In the genomic region with DNA sequence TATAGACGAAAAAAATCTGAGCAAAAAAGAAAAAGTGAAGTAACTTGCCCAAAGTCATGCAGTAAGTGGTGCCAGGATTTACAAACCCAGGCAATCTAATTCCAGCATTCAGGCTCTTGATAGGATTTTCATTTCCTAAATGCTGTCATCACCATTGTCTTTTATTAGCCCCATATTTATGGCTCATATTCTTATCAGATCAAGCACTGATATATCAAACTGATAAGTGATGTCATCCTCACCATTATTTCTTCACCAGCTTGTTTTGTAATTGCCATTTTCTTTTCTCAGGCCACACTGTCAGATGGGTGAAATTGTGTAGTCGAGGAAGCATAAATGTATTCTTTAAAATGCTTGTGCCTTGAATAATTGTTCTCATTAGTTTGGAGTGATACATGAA, we compare ENCODE assay signal across 1 cellular context.
A peak's percentile ranks its signal among the peaks of the same experiment; 100 is the strongest.
TF ChIP-seq lines count a peak whose summit lies in the region.

No MANE protein-coding gene starts in this region.

TF ChIP-seq in K562, 482 proteins besides CTCF, POLR2A, EP300 and RAD21 (continued from another document and continues in another):
- 0 out of 2 replicates have a peak, but pooled peaks have one; percentile 23 for TF ChIP-seq DPF2 (IDR thresholded peaks at IDR 0.05)
- no peak for TF ChIP-seq SAP30 (IDR thresholded peaks at IDR 0.05; ENCODE audit: borderline replicate concordance, insufficient read depth, low read depth, low read length, poor library complexity, severe bottlenecking)
- TF ChIP-seq, protein P1, sequence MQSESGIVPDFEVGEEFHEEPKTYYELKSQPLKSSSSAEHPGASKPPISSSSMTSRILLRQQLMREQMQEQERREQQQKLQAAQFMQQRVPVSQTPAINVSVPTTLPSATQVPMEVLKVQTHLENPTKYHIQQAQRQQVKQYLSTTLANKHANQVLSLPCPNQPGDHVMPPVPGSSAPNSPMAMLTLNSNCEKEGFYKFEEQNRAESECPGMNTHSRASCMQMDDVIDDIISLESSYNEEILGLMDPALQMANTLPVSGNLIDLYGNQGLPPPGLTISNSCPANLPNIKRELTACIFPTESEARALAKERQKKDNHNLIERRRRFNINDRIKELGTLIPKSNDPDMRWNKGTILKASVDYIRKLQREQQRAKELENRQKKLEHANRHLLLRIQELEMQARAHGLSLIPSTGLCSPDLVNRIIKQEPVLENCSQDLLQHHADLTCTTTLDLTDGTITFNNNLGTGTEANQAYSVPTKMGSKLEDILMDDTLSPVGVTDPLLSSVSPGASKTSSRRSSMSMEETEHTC (IDR thresholded peaks at IDR 0.05), result no peak
- TF ChIP-seq, protein P2, sequence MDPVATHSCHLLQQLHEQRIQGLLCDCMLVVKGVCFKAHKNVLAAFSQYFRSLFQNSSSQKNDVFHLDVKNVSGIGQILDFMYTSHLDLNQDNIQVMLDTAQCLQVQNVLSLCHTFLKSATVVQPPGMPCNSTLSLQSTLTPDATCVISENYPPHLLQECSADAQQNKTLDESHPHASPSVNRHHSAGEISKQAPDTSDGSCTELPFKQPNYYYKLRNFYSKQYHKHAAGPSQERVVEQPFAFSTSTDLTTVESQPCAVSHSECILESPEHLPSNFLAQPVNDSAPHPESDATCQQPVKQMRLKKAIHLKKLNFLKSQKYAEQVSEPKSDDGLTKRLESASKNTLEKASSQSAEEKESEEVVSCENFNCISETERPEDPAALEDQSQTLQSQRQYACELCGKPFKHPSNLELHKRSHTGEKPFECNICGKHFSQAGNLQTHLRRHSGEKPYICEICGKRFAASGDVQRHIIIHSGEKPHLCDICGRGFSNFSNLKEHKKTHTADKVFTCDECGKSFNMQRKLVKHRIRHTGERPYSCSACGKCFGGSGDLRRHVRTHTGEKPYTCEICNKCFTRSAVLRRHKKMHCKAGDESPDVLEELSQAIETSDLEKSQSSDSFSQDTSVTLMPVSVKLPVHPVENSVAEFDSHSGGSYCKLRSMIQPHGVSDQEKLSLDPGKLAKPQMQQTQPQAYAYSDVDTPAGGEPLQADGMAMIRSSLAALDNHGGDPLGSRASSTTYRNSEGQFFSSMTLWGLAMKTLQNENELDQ (CRISPR knock-in tag; IDR thresholded peaks at IDR 0.05; ENCODE audit: borderline replicate concordance), result no peak
- no peak for TF ChIP-seq ESRRA (IDR thresholded peaks at IDR 0.05; ENCODE audit: borderline replicate concordance, low read depth)
- no peak for TF ChIP-seq TSC22D4 (tag; IDR thresholded peaks at IDR 0.05)
- TF ChIP-seq, protein P3, sequence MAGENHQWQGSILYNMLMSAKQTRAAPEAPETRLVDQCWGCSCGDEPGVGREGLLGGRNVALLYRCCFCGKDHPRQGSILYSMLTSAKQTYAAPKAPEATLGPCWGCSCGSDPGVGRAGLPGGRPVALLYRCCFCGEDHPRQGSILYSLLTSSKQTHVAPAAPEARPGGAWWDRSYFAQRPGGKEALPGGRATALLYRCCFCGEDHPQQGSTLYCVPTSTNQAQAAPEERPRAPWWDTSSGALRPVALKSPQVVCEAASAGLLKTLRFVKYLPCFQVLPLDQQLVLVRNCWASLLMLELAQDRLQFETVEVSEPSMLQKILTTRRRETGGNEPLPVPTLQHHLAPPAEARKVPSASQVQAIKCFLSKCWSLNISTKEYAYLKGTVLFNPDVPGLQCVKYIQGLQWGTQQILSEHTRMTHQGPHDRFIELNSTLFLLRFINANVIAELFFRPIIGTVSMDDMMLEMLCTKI (IDR thresholded peaks at IDR 0.05; ENCODE audit: partially characterized antibody), result no peak
- TF ChIP-seq ZNF184 (CRISPR knock-in tag; IDR thresholded peaks at IDR 0.05), result no peak
- TF ChIP-seq, protein P4, sequence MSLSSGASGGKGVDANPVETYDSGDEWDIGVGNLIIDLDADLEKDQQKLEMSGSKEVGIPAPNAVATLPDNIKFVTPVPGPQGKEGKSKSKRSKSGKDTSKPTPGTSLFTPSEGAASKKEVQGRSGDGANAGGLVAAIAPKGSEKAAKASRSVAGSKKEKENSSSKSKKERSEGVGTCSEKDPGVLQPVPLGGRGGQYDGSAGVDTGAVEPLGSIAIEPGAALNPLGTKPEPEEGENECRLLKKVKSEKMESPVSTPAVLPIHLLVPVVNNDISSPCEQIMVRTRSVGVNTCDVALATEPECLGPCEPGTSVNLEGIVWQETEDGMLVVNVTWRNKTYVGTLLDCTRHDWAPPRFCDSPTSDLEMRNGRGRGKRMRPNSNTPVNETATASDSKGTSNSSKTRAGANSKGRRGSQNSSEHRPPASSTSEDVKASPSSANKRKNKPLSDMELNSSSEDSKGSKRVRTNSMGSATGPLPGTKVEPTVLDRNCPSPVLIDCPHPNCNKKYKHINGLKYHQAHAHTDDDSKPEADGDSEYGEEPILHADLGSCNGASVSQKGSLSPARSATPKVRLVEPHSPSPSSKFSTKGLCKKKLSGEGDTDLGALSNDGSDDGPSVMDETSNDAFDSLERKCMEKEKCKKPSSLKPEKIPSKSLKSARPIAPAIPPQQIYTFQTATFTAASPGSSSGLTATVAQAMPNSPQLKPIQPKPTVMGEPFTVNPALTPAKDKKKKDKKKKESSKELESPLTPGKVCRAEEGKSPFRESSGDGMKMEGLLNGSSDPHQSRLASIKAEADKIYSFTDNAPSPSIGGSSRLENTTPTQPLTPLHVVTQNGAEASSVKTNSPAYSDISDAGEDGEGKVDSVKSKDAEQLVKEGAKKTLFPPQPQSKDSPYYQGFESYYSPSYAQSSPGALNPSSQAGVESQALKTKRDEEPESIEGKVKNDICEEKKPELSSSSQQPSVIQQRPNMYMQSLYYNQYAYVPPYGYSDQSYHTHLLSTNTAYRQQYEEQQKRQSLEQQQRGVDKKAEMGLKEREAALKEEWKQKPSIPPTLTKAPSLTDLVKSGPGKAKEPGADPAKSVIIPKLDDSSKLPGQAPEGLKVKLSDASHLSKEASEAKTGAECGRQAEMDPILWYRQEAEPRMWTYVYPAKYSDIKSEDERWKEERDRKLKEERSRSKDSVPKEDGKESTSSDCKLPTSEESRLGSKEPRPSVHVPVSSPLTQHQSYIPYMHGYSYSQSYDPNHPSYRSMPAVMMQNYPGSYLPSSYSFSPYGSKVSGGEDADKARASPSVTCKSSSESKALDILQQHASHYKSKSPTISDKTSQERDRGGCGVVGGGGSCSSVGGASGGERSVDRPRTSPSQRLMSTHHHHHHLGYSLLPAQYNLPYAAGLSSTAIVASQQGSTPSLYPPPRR (CRISPR knock-in tag; IDR thresholded peaks at IDR 0.05; ENCODE audit: borderline replicate concordance), result no peak
- TF ChIP-seq, protein P5, sequence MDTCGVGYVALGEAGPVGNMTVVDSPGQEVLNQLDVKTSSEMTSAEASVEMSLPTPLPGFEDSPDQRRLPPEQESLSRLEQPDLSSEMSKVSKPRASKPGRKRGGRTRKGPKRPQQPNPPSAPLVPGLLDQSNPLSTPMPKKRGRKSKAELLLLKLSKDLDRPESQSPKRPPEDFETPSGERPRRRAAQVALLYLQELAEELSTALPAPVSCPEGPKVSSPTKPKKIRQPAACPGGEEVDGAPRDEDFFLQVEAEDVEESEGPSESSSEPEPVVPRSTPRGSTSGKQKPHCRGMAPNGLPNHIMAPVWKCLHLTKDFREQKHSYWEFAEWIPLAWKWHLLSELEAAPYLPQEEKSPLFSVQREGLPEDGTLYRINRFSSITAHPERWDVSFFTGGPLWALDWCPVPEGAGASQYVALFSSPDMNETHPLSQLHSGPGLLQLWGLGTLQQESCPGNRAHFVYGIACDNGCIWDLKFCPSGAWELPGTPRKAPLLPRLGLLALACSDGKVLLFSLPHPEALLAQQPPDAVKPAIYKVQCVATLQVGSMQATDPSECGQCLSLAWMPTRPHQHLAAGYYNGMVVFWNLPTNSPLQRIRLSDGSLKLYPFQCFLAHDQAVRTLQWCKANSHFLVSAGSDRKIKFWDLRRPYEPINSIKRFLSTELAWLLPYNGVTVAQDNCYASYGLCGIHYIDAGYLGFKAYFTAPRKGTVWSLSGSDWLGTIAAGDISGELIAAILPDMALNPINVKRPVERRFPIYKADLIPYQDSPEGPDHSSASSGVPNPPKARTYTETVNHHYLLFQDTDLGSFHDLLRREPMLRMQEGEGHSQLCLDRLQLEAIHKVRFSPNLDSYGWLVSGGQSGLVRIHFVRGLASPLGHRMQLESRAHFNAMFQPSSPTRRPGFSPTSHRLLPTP (IDR thresholded peaks at IDR 0.05; ENCODE audit: borderline replicate concordance, extremely low read depth, insufficient read length), result no peak
- TF ChIP-seq, protein P6, sequence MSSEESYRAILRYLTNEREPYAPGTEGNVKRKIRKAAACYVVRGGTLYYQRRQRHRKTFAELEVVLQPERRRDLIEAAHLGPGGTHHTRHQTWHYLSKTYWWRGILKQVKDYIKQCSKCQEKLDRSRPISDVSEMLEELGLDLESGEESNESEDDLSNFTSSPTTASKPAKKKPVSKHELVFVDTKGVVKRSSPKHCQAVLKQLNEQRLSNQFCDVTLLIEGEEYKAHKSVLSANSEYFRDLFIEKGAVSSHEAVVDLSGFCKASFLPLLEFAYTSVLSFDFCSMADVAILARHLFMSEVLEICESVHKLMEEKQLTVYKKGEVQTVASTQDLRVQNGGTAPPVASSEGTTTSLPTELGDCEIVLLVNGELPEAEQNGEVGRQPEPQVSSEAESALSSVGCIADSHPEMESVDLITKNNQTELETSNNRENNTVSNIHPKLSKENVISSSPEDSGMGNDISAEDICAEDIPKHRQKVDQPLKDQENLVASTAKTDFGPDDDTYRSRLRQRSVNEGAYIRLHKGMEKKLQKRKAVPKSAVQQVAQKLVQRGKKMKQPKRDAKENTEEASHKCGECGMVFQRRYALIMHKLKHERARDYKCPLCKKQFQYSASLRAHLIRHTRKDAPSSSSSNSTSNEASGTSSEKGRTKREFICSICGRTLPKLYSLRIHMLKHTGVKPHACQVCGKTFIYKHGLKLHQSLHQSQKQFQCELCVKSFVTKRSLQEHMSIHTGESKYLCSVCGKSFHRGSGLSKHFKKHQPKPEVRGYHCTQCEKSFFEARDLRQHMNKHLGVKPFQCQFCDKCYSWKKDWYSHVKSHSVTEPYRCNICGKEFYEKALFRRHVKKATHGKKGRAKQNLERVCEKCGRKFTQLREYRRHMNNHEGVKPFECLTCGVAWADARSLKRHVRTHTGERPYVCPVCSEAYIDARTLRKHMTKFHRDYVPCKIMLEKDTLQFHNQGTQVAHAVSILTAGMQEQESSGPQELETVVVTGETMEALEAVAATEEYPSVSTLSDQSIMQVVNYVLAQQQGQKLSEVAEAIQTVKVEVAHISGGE (CRISPR knock-in tag; IDR thresholded peaks at IDR 0.05), result peak in 1 of 3 experiments; percentile 12; a peak in 1 of 6 replicates
- TF ChIP-seq ZNF253 (CRISPR knock-in tag; conservative IDR thresholded peaks at IDR 0.05), result no peak
- TF ChIP-seq ETV5 (CRISPR knock-in tag; IDR thresholded peaks at IDR 0.05; ENCODE audit: low read depth), result no peak
- no peak for TF ChIP-seq ZNF316 (IDR thresholded peaks at IDR 0.05)
- TF ChIP-seq POLR2H (tag; IDR thresholded peaks at IDR 0.05; ENCODE audit: low read depth), result 0 out of 2 replicates have a peak, but pooled peaks have one; percentile 18
- TF ChIP-seq ZBED1 (IDR thresholded peaks at IDR 0.05), result no peak
- TF ChIP-seq DACH1 (IDR thresholded peaks at IDR 0.05; ENCODE audit: partially characterized antibody), result peak; percentile 57
- no peak for TF ChIP-seq ZNF274 (IDR thresholded peaks at IDR 0.05; ENCODE audit: borderline replicate concordance, low read depth, low read length)
- TF ChIP-seq, protein P7, sequence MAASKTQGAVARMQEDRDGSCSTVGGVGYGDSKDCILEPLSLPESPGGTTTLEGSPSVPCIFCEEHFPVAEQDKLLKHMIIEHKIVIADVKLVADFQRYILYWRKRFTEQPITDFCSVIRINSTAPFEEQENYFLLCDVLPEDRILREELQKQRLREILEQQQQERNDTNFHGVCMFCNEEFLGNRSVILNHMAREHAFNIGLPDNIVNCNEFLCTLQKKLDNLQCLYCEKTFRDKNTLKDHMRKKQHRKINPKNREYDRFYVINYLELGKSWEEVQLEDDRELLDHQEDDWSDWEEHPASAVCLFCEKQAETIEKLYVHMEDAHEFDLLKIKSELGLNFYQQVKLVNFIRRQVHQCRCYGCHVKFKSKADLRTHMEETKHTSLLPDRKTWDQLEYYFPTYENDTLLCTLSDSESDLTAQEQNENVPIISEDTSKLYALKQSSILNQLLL (CRISPR knock-in tag; IDR thresholded peaks at IDR 0.05; ENCODE audit: borderline replicate concordance), result no peak
- TF ChIP-seq, protein P8, sequence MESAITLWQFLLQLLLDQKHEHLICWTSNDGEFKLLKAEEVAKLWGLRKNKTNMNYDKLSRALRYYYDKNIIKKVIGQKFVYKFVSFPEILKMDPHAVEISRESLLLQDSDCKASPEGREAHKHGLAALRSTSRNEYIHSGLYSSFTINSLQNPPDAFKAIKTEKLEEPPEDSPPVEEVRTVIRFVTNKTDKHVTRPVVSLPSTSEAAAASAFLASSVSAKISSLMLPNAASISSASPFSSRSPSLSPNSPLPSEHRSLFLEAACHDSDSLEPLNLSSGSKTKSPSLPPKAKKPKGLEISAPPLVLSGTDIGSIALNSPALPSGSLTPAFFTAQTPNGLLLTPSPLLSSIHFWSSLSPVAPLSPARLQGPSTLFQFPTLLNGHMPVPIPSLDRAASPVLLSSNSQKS (CRISPR knock-in tag; IDR thresholded peaks at IDR 0.05), result no peak
- TF ChIP-seq KDM1A (IDR thresholded peaks at IDR 0.05), result 0 out of 4 replicates have a peak, but pooled peaks of 1 of the 2 experiments have one; percentile 0
- no peak for TF ChIP-seq PHF21A (IDR thresholded peaks at IDR 0.05; ENCODE audit: borderline replicate concordance, low read depth)
- TF ChIP-seq, protein P9, sequence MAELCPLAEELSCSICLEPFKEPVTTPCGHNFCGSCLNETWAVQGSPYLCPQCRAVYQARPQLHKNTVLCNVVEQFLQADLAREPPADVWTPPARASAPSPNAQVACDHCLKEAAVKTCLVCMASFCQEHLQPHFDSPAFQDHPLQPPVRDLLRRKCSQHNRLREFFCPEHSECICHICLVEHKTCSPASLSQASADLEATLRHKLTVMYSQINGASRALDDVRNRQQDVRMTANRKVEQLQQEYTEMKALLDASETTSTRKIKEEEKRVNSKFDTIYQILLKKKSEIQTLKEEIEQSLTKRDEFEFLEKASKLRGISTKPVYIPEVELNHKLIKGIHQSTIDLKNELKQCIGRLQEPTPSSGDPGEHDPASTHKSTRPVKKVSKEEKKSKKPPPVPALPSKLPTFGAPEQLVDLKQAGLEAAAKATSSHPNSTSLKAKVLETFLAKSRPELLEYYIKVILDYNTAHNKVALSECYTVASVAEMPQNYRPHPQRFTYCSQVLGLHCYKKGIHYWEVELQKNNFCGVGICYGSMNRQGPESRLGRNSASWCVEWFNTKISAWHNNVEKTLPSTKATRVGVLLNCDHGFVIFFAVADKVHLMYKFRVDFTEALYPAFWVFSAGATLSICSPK (IDR thresholded peaks at IDR 0.05; ENCODE audit: borderline replicate concordance), result no peak
- TF ChIP-seq KDM2B (CRISPR knock-in tag; IDR thresholded peaks at IDR 0.05), result no peak
- TF ChIP-seq MYNN (IDR thresholded peaks at IDR 0.05), result no peak
- TF ChIP-seq MYNN (CRISPR knock-in tag; IDR thresholded peaks at IDR 0.05), result no peak
- no peak for TF ChIP-seq HDAC6 (IDR thresholded peaks at IDR 0.05; ENCODE audit: low read depth, low read length)
- TF ChIP-seq, protein P10, sequence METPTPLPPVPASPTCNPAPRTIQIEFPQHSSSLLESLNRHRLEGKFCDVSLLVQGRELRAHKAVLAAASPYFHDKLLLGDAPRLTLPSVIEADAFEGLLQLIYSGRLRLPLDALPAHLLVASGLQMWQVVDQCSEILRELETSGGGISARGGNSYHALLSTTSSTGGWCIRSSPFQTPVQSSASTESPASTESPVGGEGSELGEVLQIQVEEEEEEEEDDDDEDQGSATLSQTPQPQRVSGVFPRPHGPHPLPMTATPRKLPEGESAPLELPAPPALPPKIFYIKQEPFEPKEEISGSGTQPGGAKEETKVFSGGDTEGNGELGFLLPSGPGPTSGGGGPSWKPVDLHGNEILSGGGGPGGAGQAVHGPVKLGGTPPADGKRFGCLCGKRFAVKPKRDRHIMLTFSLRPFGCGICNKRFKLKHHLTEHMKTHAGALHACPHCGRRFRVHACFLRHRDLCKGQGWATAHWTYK (CRISPR knock-in tag; IDR thresholded peaks at IDR 0.05), result no peak
